Comparison of ENCODE assay signal across 24 cellular contexts in genomic region chr13:100788540-100788939, GRCh38.
"Had no signal": no experiment of that assay in that cellular context is flagged by ENCODE, and none has a peak within 500 bp of the region (broad histone marks: within the 10 kb centered on the region; RNA-seq: fewer than 3 reads in every experiment).

No MANE protein-coding gene starts in this region.

- H3K4me2 ChIP-seq: SK-N-SH had no signal

- ATAC-seq: Panc1, PC-3 had no signal

- H3K9me2 ChIP-seq: SK-N-SH had no signal

- DNase-seq: Karpas-422; KBM-7; MV-4-11; NCI-H1048; NCI-H1105; NCI-H1417; NCI-H1436 treated with DMSO at 0.1 percent for 48 hours; NCI-H1694; NCI-H187 treated with DMSO at 0.1 percent for 48 hours; NCI-H2029 treated with DMSO at 0.1 percent for 48 hours; NCI-H2171; NCI-H226; NCI-H446; NCI-H510A; NCI-H524 treated with DMSO at 0.1 percent for 48 hours; NCI-H69; NCI-H774; NK-92 treated with Interleukin-12 subunit alpha and Interleukin-12 subunit beta, amount 100 ng/mL, for 24 hours; PC-3; SHP77; SK-N-SH; SW 1271 had no signal

- H3K27ac ChIP-seq: RWPE1 had no signal

- H3K9me3 ChIP-seq: SK-N-SH had no signal

- H3K9ac ChIP-seq: SK-N-SH had no signal
